In the genomic region with DNA sequence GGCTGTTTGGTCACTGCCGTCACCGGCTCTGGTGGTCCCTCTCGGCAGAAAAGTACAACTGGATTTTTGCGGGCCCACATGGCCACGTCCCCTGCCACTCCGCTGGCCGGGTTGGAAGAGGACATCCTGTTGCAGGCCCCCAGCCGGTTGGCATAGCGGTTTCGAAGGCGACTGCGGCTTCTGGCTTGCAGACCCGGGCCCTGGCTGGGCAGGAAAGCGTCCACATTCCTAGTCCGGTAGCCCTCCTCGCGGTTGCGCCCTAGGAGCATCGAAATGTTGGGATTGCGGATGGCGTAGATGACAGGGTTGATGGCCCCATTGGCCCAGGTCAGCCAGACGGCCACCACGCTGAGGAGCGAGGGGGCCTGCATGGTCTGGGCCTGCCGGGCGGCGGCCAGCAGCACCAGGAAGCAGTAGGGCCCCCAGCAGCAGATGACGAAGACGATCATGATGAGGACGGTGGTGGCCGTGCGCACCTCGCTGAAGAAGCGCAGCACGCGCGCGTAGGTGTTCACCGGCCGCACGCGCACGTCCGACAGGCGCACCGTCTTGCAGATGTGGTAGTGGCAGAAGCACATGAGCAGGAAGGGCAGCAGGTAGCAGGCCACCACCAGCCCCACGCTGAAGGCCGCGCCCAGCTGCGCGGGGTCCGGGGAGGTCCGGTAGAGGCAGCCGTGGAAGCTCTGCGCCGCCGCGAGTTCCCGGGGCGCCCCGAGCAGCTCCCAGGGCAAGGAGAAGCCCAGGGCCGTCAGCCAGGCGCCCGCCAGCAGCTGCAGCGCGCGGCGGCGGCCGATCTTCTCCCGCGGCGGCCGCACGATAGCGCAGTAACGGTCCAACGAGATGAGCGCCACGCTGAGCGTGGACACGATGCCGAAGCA, we compare ENCODE assay signal across 8 cellular contexts. TPM values are rescaled to one million over a fixed set of nuclear protein-coding genes. Genes with fewer than 3 reads are reported as not detected.
A peak's percentile ranks its signal among the peaks of the same experiment; 100 is the strongest.
DNase-seq lines count a peak whose midpoint lies in the region; ATAC-seq and TF ChIP-seq lines count a peak whose summit lies in the region.

No MANE protein-coding gene starts in this region.

- H3K9me3 ChIP-seq in endodermal cell (ENCODE audit: control insufficient read depth, low read length) = no peaks in the 10 kb centered on the region
- H3K9me3 ChIP-seq in muscle layer of colon (ENCODE audit: low read length) = no peaks in the 10 kb centered on the region
- no peaks in the 10 kb centered on the region for H3K9me3 ChIP-seq in thymus (ENCODE audit: control insufficient read depth)

- peaks cover 18% of the 10 kb centered on the region for H3K27me3 Mint-ChIP-seq in endodermal cell (ENCODE audit: insufficient read depth)

- H3K36me3 ChIP-seq in endodermal cell (ENCODE audit: control insufficient read depth, insufficient read depth, low read length) (peaks cover 16% of the 10 kb centered on the region), muscle layer of colon (ENCODE audit: insufficient read depth, low read length) (no peaks in the 10 kb centered on the region), thymus (ENCODE audit: control insufficient read depth, insufficient read depth) (no peaks in the 10 kb centered on the region)

- H3K9ac ChIP-seq in endodermal cell (ENCODE audit: extremely low read depth, low read length, poor library complexity, severe bottlenecking) (no peak overlapping the region), muscle layer of colon (ENCODE audit: low read length) (no peak overlapping the region)

- peaks cover 23% of the 10 kb centered on the region for H3K36me3 Mint-ChIP-seq in endodermal cell (ENCODE audit: low read depth)

- TF ChIP-seq CTCF in WI38 (IDR thresholded peaks at IDR 0.05; ENCODE audit: low read depth, low read length) (no peak), endodermal cell (conservative IDR thresholded peaks at IDR 0.05) (no peak)

- H3K27me3 ChIP-seq in endodermal cell (ENCODE audit: control insufficient read depth, insufficient read depth, low read length, poor library complexity, severe bottlenecking) = peaks cover 19% of the 10 kb centered on the region
- H3K27me3 ChIP-seq in muscle layer of colon (ENCODE audit: control insufficient read depth in 1 of 2, insufficient read depth in 2 of 2, low read length in 2 of 2) = no peaks in the 10 kb centered on the region
- H3K27me3 ChIP-seq in thymus (ENCODE audit: control insufficient read depth, insufficient read depth) = peaks cover 8% of the 10 kb centered on the region

- 42 to 62% methylated on average over 53 to 83 of the region's 83 CpGs for WGBS in endodermal cell (ENCODE audit: insufficient coverage in 1 of 2, insufficient read length in 1 of 2), 2 experiments
- 30% methylated on average over 83 of the region's 83 CpGs for WGBS in thymus

- DNase-seq in endodermal cell = peak; percentile 76
- no peak for DNase-seq in central memory CD4-positive, alpha-beta T cell

- H3K4me1 ChIP-seq in endodermal cell (ENCODE audit: control insufficient read depth, insufficient read depth, low read length) = peaks cover 3% of the 10 kb centered on the region
- peaks cover 10% of the 10 kb centered on the region for H3K4me1 ChIP-seq in muscle layer of colon (ENCODE audit: insufficient read depth, low read length)
- H3K4me1 ChIP-seq in thymus (ENCODE audit: control insufficient read depth, insufficient read depth, low read length) = peaks cover 8% of the 10 kb centered on the region

- no peaks in the 10 kb centered on the region for H3K9me3 Mint-ChIP-seq in endodermal cell

- H3K4me1 Mint-ChIP-seq in endodermal cell = peaks cover 7% of the 10 kb centered on the region

- H3K4me3 ChIP-seq in WI38 (ENCODE audit: low read depth, low read length) (peak overlapping the region; percentile 53), endodermal cell (ENCODE audit: low read length) (peak overlapping the region; percentile 67), muscle layer of colon (ENCODE audit: low read depth in 1 of 2, low read length in 2 of 2) (peak overlapping the region; percentile 62 to 88), thymus (ENCODE audit: low read length) (peak overlapping the region; percentile 65)

- peak overlapping the region; percentile 64 for H3K4me3 Mint-ChIP-seq in endodermal cell

- H3K27ac Mint-ChIP-seq in endodermal cell = no peak overlapping the region

- H3K27ac ChIP-seq in endodermal cell (ENCODE audit: low read depth, low read length) = no peak overlapping the region
- H3K27ac ChIP-seq in muscle layer of colon (ENCODE audit: low read depth, low read length) = peak overlapping the region; percentile 76
- no peak overlapping the region for H3K27ac ChIP-seq in thymus (ENCODE audit: low read depth)

- peak; percentile 41 for ATAC-seq in GM18511 (IDR thresholded peaks at IDR 0.05; ENCODE audit: unreplicated experiment)
- ATAC-seq in HG02938 (IDR thresholded peaks at IDR 0.05; ENCODE audit: unreplicated experiment) = peak; percentile 36
- ATAC-seq in GM18873 (IDR thresholded peaks at IDR 0.05; ENCODE audit: low FRiP score, unreplicated experiment) = no peak

RNA-seq across cellular contexts. Expression of a gene that starts 1.2 kb away (rescaled TPM):
- 1 to 10 TPM; 4.1 to 4.5 TPM for total RNA-seq in endodermal cell
- polyA plus RNA-seq in endodermal cell (2013, experiment 1 of 2) = 1.5 TPM
- 1.6 TPM for polyA plus RNA-seq in endodermal cell (2013, experiment 2 of 2)
- 0.52 TPM for polyA plus RNA-seq in thymus

RNA-seq across cellular contexts. Expression of a gene that starts 20.2 kb away (rescaled TPM):
- 10 to 100 TPM; 24.7 to 30.3 TPM for total RNA-seq in endodermal cell
- polyA plus RNA-seq in endodermal cell (2013, experiment 1 of 2) = 15.1 TPM
- polyA plus RNA-seq in endodermal cell (2013, experiment 2 of 2) = 14.0 TPM
- polyA plus RNA-seq in thymus = 25.1 TPM

RNA-seq across cellular contexts. Expression of a gene that starts 20.3 kb away (rescaled TPM):
- total RNA-seq in endodermal cell = 10 to 100 TPM; 42.5 to 57.2 TPM
- polyA plus RNA-seq in endodermal cell (2013, experiment 1 of 2) = 70.5 TPM
- polyA plus RNA-seq in endodermal cell (2013, experiment 2 of 2) = 66.5 TPM
- 51.3 TPM for polyA plus RNA-seq in thymus
